In the genomic region with DNA sequence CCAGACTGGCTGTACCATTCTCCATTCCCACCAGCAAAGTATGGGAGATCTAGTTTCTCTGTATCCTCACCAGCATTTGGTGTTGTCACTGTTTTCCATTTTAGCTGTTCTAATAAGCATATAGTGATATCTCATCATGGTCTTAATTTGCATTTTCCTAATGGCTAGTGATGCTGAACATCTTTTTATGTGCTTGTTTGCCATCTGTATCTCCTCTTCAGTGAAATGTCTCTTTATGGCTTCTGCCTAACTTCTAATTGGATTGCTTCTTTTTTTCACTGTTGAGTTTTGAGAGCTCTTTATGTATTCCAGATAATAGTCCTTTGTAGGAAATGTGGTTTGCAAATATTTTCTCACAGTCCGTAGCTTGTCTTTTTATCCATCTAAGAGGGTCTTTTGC, we compare ENCODE assay signal across 21 cellular contexts.
"Had no signal": no experiment of that assay in that cellular context is flagged by ENCODE, and none has a peak within 500 bp of the region (broad histone marks: within the 10 kb centered on the region; RNA-seq: fewer than 3 reads in every experiment).

No MANE protein-coding gene starts in this region.

- H3K4me3 Mint-ChIP-seq: naive thymus-derived CD4-positive, alpha-beta T cell; natural killer cell treated with Interleukin-12 subunit alpha and Interleukin-12 subunit beta and Interleukin-15 and Interleukin-18, amount 100 ng/mL, for 72 hours; stimulated activated effector memory CD8-positive, alpha-beta T cell treated with anti-CD3 and anti-CD28 coated beads, Interleukin-12 subunit alpha, Interleukin-12 subunit beta, amount 100 ng/mL, for 72 hours; stimulated activated naive CD8-positive, alpha-beta T cell treated with anti-CD3 and anti-CD28 coated beads, Interleukin-15, Interleukin-2, amounts not matched to agents 100 ng/mL and 50 ng/mL, for 24 hours; type B pancreatic cell had no signal

- FAIRE-seq: small intestine had no signal

- DNase-seq: islet precursor cell; left ventricle myocardium inferior; midbrain; mucosa of descending colon; naive thymus-derived CD4-positive, alpha-beta T cell; ovary; retina; right cardiac atrium; sigmoid colon; small intestine; spleen; stimulated activated CD4-positive, alpha-beta T cell treated with anti-CD3 and anti-CD28 coated beads, Interleukin-4, amount 100 ng/mL, for 24 hours; stimulated activated naive CD4-positive, alpha-beta T cell; uterus had no signal

- H3K27me3 ChIP-seq: ovary, sigmoid colon, spleen, tibial nerve, uterus had no signal

- H3K9me3 ChIP-seq: left ventricle myocardium inferior, mucosa of descending colon, ovary, prostate gland, sigmoid colon, spleen, tibial nerve, uterus had no signal

- H3K36me3 ChIP-seq: left ventricle myocardium inferior, ovary, prostate gland, sigmoid colon, spleen, tibial nerve, uterus had no signal

- H3K4me3 ChIP-seq: left ventricle myocardium inferior, lung, mucosa of descending colon, ovary, prostate gland, sigmoid colon, spleen, tibial nerve, uterus had no signal

- H3K27me3 Mint-ChIP-seq: natural killer cell treated with Interleukin-12 subunit alpha and Interleukin-12 subunit beta and Interleukin-15 and Interleukin-18, amount 100 ng/mL, for 72 hours; stimulated activated naive CD8-positive, alpha-beta T cell treated with anti-CD3 and anti-CD28 coated beads, Interleukin-15, Interleukin-2, amounts not matched to agents 100 ng/mL and 50 ng/mL, for 24 hours; type B pancreatic cell had no signal

- H3K36me3 Mint-ChIP-seq: naive thymus-derived CD4-positive, alpha-beta T cell; natural killer cell treated with Interleukin-12 subunit alpha and Interleukin-12 subunit beta and Interleukin-15 and Interleukin-18, amount 100 ng/mL, for 72 hours; stimulated activated effector memory CD8-positive, alpha-beta T cell treated with anti-CD3 and anti-CD28 coated beads, Interleukin-12 subunit alpha, Interleukin-12 subunit beta, amount 100 ng/mL, for 72 hours; type B pancreatic cell had no signal

- H3K27ac Mint-ChIP-seq: naive thymus-derived CD4-positive, alpha-beta T cell; natural killer cell treated with Interleukin-12 subunit alpha and Interleukin-12 subunit beta and Interleukin-15 and Interleukin-18, amount 100 ng/mL, for 72 hours; stimulated activated effector memory CD8-positive, alpha-beta T cell treated with anti-CD3 and anti-CD28 coated beads, Interleukin-12 subunit alpha, Interleukin-12 subunit beta, amount 100 ng/mL, for 72 hours; stimulated activated naive CD8-positive, alpha-beta T cell treated with anti-CD3 and anti-CD28 coated beads, Interleukin-15, Interleukin-2, amounts not matched to agents 100 ng/mL and 50 ng/mL, for 24 hours; type B pancreatic cell had no signal

- H3K27ac ChIP-seq: left ventricle myocardium inferior, ovary, prostate gland, sigmoid colon, spleen, tibial nerve, uterus had no signal

- ATAC-seq: mucosa of descending colon; naive thymus-derived CD4-positive, alpha-beta T cell; natural killer cell treated with Interleukin-12 subunit alpha and Interleukin-12 subunit beta and Interleukin-15 and Interleukin-18, amount 100 ng/mL, for 72 hours; right cardiac atrium; stimulated activated effector memory CD8-positive, alpha-beta T cell treated with anti-CD3 and anti-CD28 coated beads, Interleukin-12 subunit alpha, Interleukin-12 subunit beta, amount 100 ng/mL, for 72 hours had no signal

- H3K4me1 ChIP-seq: left ventricle myocardium inferior, prostate gland, sigmoid colon, uterus had no signal

- H3K9me3 Mint-ChIP-seq: natural killer cell treated with Interleukin-12 subunit alpha and Interleukin-12 subunit beta and Interleukin-15 and Interleukin-18, amount 100 ng/mL, for 72 hours; stimulated activated effector memory CD8-positive, alpha-beta T cell treated with anti-CD3 and anti-CD28 coated beads, Interleukin-12 subunit alpha, Interleukin-12 subunit beta, amount 100 ng/mL, for 72 hours; stimulated activated naive CD8-positive, alpha-beta T cell treated with anti-CD3 and anti-CD28 coated beads, Interleukin-15, Interleukin-2, amounts not matched to agents 100 ng/mL and 50 ng/mL, for 24 hours had no signal
